In genomic region chr19:56221851-56222250, GRCh38 we compare ENCODE assay signal across 28 cellular contexts. TPM values are rescaled to one million over a fixed set of nuclear protein-coding genes. Genes with fewer than 3 reads are reported as not detected.
"Had no signal": no experiment of that assay in that cellular context is flagged by ENCODE, and none has a peak within 500 bp of the region (broad histone marks: within the 10 kb centered on the region; RNA-seq: fewer than 3 reads in every experiment).

No MANE protein-coding gene starts in this region.

- H3K9me3 ChIP-seq: heart left ventricle, right atrium auricular region, sigmoid colon, stomach, thoracic aorta, transverse colon had no signal

- H3K4me3 Mint-ChIP-seq: naive thymus-derived CD8-positive, alpha-beta T cell had no signal

- H3K4me3 ChIP-seq: coronary artery, heart left ventricle, right atrium auricular region, sigmoid colon, stomach, thoracic aorta, transverse colon had no signal

- H3K27me3 ChIP-seq: right atrium auricular region had no signal

- DNase-seq: effector CD4-positive, alpha-beta T cell; heart left ventricle; hippocampal formation; left colon; naive thymus-derived CD8-positive, alpha-beta T cell; posterior cingulate gyrus; sigmoid colon; small intestine; stimulated activated CD4-positive, alpha-beta T cell treated with anti-CD3 and anti-CD28 coated beads, Interleukin-12 subunit alpha, Interleukin-12 subunit beta, amount 100 ng/mL, for 4 hours; stimulated activated naive CD4-positive, alpha-beta T cell; stomach; substantia nigra; transverse colon had no signal

- H3K27ac ChIP-seq: coronary artery, heart left ventricle, right atrium auricular region, sigmoid colon, stomach, thoracic aorta, transverse colon had no signal

- ATAC-seq: heart left ventricle; naive thymus-derived CD8-positive, alpha-beta T cell had no signal

- H3K27ac Mint-ChIP-seq: naive thymus-derived CD8-positive, alpha-beta T cell had no signal

- H3K36me3 ChIP-seq: right atrium auricular region, thoracic aorta, transverse colon had no signal

RNA-seq across cellular contexts. Expression of gene ZSCAN5C, which starts 19.8 kb away (rescaled TPM):
- total RNA-seq: dermis microvascular lymphatic vessel endothelial cell; fibroblast of lung; frontal cortex; glomerular endothelial cell; heart left ventricle; kidney epithelial cell; left colon; liver; lung microvascular endothelial cell; mononuclear cell; naive thymus-derived CD8-positive, alpha-beta T cell; osteocyte; right atrium auricular region; sigmoid colon; stomach; thoracic aorta; transverse colon; urinary bladder had no signal
- polyA plus RNA-seq: esophagus; fibroblast of lung; heart left ventricle; liver; naive thymus-derived CD8-positive, alpha-beta T cell; neural cell; sigmoid colon; small intestine; stomach; urinary bladder had no signal

RNA-seq across cellular contexts. Expression of gene ZSCAN5B, which starts 24.3 kb away (rescaled TPM):
- total RNA-seq: dermis microvascular lymphatic vessel endothelial cell; fibroblast of lung; frontal cortex; glomerular endothelial cell; heart left ventricle; kidney epithelial cell; left colon; lung microvascular endothelial cell; mononuclear cell; naive thymus-derived CD8-positive, alpha-beta T cell; osteocyte; right atrium auricular region; sigmoid colon; stomach; thoracic aorta; transverse colon; urinary bladder had no signal
- polyA plus RNA-seq: fibroblast of lung; liver; naive thymus-derived CD8-positive, alpha-beta T cell; small intestine; stomach; urinary bladder had no signal

RNA-seq across cellular contexts. Expression of gene GALP, which starts 46.0 kb away (rescaled TPM):
- total RNA-seq: dermis microvascular lymphatic vessel endothelial cell; fibroblast of lung; glomerular endothelial cell; heart left ventricle; kidney epithelial cell; left colon; liver; lung microvascular endothelial cell; mononuclear cell; naive thymus-derived CD8-positive, alpha-beta T cell; osteocyte; right atrium auricular region; sigmoid colon; stomach; thoracic aorta; transverse colon; urinary bladder had no signal
- polyA plus RNA-seq: esophagus; fibroblast of lung; heart left ventricle; naive thymus-derived CD8-positive, alpha-beta T cell; neural cell; sigmoid colon; small intestine; stomach; urinary bladder had no signal

RNA-seq across cellular contexts. Expression of gene EDDM13, which starts 50.7 kb away (rescaled TPM):
- total RNA-seq: fibroblast of lung; frontal cortex; heart left ventricle; kidney epithelial cell; left colon; liver; mononuclear cell; naive thymus-derived CD8-positive, alpha-beta T cell; osteocyte; right atrium auricular region; sigmoid colon; stomach; thoracic aorta; transverse colon; urinary bladder had no signal
- polyA plus RNA-seq: fibroblast of lung, neural cell had no signal
